In the genomic region with DNA sequence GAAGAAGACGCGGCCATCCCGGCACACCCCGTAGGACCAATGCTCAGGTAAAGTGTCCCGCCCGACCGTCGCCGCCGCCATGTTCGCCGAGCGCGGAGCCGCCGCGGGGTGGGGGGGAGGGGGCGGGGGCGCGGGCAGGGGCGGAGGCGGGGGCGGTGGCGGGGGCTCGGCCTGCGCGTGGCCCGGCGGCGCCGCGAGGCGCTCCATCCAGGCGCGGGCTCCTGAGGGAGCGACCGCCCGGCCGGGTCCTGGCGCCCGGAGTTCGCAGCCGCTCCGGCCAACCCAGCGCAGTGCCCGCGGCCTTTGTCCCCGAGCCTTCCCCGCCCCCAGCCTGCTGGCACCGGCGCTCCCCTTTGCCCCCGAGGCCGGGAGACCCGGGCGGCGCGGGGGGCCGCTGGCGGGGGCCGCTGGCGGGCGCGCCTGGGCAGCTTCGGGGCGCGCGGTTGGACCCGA, we compare ENCODE assay signal across 8 cellular contexts. TPM values are rescaled to one million over a fixed set of nuclear protein-coding genes. Genes with fewer than 3 reads are reported as not detected.
DNase-seq lines count a peak whose midpoint lies in the region; ATAC-seq, FAIRE-seq and TF ChIP-seq lines count a peak whose summit lies in the region.

A gene with protein sequence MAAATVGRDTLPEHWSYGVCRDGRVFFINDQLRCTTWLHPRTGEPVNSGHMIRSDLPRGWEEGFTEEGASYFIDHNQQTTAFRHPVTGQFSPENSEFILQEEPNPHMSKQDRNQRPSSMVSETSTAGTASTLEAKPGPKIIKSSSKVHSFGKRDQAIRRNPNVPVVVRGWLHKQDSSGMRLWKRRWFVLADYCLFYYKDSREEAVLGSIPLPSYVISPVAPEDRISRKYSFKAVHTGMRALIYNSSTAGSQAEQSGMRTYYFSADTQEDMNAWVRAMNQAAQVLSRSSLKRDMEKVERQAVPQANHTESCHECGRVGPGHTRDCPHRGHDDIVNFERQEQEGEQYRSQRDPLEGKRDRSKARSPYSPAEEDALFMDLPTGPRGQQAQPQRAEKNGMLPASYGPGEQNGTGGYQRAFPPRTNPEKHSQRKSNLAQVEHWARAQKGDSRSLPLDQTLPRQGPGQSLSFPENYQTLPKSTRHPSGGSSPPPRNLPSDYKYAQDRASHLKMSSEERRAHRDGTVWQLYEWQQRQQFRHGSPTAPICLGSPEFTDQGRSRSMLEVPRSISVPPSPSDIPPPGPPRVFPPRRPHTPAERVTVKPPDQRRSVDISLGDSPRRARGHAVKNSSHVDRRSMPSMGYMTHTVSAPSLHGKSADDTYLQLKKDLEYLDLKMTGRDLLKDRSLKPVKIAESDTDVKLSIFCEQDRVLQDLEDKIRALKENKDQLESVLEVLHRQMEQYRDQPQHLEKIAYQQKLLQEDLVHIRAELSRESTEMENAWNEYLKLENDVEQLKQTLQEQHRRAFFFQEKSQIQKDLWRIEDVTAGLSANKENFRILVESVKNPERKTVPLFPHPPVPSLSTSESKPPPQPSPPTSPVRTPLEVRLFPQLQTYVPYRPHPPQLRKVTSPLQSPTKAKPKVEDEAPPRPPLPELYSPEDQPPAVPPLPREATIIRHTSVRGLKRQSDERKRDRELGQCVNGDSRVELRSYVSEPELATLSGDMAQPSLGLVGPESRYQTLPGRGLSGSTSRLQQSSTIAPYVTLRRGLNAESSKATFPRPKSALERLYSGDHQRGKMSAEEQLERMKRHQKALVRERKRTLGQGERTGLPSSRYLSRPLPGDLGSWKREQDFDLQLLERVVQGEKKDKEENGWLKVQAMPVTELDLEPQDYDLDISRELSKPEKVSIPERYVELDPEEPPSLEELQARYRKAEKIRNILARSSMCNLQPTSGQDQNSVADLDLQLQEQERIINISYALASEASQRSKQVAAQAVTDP (minus strand): TSS at position 94 of the 453 bp plus-strand sequence. CDS start 13 bp downstream, at position 81.

- peaks cover 14% of the 10 kb centered on the region for H3K27me3 ChIP-seq in osteoblast (ENCODE audit: insufficient read depth, low read length)

- WGBS in A549 (ENCODE audit: missing lambda C conversion rate), result no CpG with 5 or more reads among the region's 68 CpGs

- peaks cover 46% of the 10 kb centered on the region for H3K4me1 ChIP-seq in A549
- H3K4me1 ChIP-seq in osteoblast (ENCODE audit: insufficient read depth, low read length), result peaks cover 4% of the 10 kb centered on the region

- peak within 1 kb of the TSS; percentile 69 for H3K4me3 ChIP-seq in A549
- peak within 1 kb of the TSS; percentile 64 for H3K4me3 ChIP-seq in osteoblast (ENCODE audit: insufficient read depth, low read length)

- peak; percentile 22 to 38 for DNase-seq in A549 (ENCODE audit: low read depth in 1 of 2, low spot score in 1 of 2)
- DNase-seq in activated CD4-positive, alpha-beta T cell treated with anti-CD3 and anti-CD28 coated beads, Interleukin-2, amount 50 U/mL, for 1 hour, result peak; percentile 11
- DNase-seq in frontal cortex (ENCODE audit: low spot score in 2 of 2), result peak; percentile 71 to 75
- DNase-seq in osteoblast (ENCODE audit: insufficient read length, low spot score, missing footprints), result peak; percentile 92
- no peak for DNase-seq in NOMO-1 (lab: John Stamatoyannopoulos, UW; ENCODE audit: unreplicated experiment in 2 of 2)
- no peak for DNase-seq in HCEC 1CT

- POLR2A ChIA-PET in A549 (lab: Yijun Ruan, JAX), result interaction anchor here (1.2 to 3.9 kb wide), 2 partner anchors 23 to 63 kb away, joined by 3 to 37 read pairs; a partner anchor contains a TSS

- no peak for TF ChIP-seq CTCF in A549 (IDR thresholded peaks at IDR 0.05)
- no peak for TF ChIP-seq CTCF in osteoblast (IDR thresholded peaks at IDR 0.05; ENCODE audit: extremely low read depth, low read depth, low read length)

- FAIRE-seq in A549 (lab: Jason Lieb, UNC) (no peak), frontal cortex (lab: Jason Lieb, UNC) (no peak)

- TF ChIP-seq POLR2A in A549 (IDR thresholded peaks at IDR 0.05; ENCODE audit: low read length), result no peak; the same call in 1 of the 2 replicates

- peak within 1 kb of the TSS; percentile 79 for H3K4me2 ChIP-seq in A549
- H3K4me2 ChIP-seq in osteoblast (ENCODE audit: insufficient read depth, low read length), result peak within 1 kb of the TSS; percentile 84

- peak in 1 of 2 experiments; percentile 46; a peak in 3 of 6 replicates for ATAC-seq in A549
- ATAC-seq in GM19351 (IDR thresholded peaks at IDR 0.05; ENCODE audit: unreplicated experiment), result peak; percentile 37
- no peak for ATAC-seq in HG03108 (IDR thresholded peaks at IDR 0.05; ENCODE audit: unreplicated experiment)

- no peak for TF ChIP-seq EP300 in A549 (IDR thresholded peaks at IDR 0.05)

- peak within 1 kb of the TSS; percentile 74 for H2AFZ ChIP-seq in osteoblast (ENCODE audit: low read length)

- CTCF ChIA-PET in A549 (lab: Yijun Ruan, JAX), result interaction anchor here (0.7 to 3.0 kb wide), 17 partner anchors 11 to 252 kb away, joined by 3 to 21 read pairs (median 4); no protein-coding TSS in a partner anchor

- no peaks in the 10 kb centered on the region for H3K36me3 ChIP-seq in osteoblast (ENCODE audit: insufficient read depth, low read length)

- peak within 1 kb of the TSS; percentile 95 for H3K27ac ChIP-seq in A549
- H3K27ac ChIP-seq in osteoblast (ENCODE audit: low read depth, low read length), result no peak within 1 kb of the TSS

- TF ChIP-seq RAD21 in A549 (conservative IDR thresholded peaks at IDR 0.05 in 1 of 2, IDR thresholded peaks at IDR 0.05 in 1 of 2), result no peak

- H4K20me1 ChIP-seq in osteoblast (ENCODE audit: insufficient read depth, low read length), result no peaks in the 10 kb centered on the region

- no peaks in the 10 kb centered on the region for H3K9me3 ChIP-seq in A549
- H3K9me3 ChIP-seq in osteoblast (ENCODE audit: low read depth, low read length), result no peaks in the 10 kb centered on the region

- H3K79me2 ChIP-seq in osteoblast (ENCODE audit: insufficient read depth, low read length), result no peaks in the 10 kb centered on the region

TF ChIP-seq in A549, 52 proteins besides CTCF, POLR2A, EP300 and RAD21:
- TF ChIP-seq RARB (CRISPR knock-in tag; IDR thresholded peaks at IDR 0.05) (no peak), JUN (IDR thresholded peaks at IDR 0.05) (peak in 1 of 2 experiments; percentile 49; a peak in 1 of 5 replicates)
TF ChIP-seq in A549: peak in this region for 1.

RNA-seq across cellular contexts. Expression of the gene that starts here (rescaled TPM):
- polyA plus RNA-seq in A549 (2011; rRNA removed) (8.7 and 15.3 TPM in 2 replicates), A549 (2017; fragmentation: RNase III; extraction: RNeasy Plus Mini Kit Qiagen cat#74134 plus additional on column Dnase treatment) (12.8 to 13.9 TPM (median 13.8 TPM) in 3 replicates)
- polyA plus RNA-seq in A549 (2012; cell fraction: cytosol; rRNA removed), result 9.6 and 12.8 TPM in 2 replicates
- 38.1 and 47.3 TPM in 2 replicates for polyA plus RNA-seq in A549 (2012; cell fraction: nucleus; rRNA removed)
- 10.0 and 12.1 TPM in 2 replicates for polyA minus RNA-seq in A549 (2011; rRNA and poly(A)+ RNA removed)
- total RNA-seq in frontal cortex (6.9 TPM), osteoblast (0.29 and 1.1 TPM in 2 replicates)

Comparison
In these comparisons a context has a peak if more than half of its experiments do, and no peak if none do; other contexts are left out.
1. DNase-seq: peak in A549 (2 of 2), activated CD4-positive, alpha-beta T cell treated with anti-CD3 and anti-CD28 coated beads, Interleukin-2, amount 50 U/mL, for 1 hour (single experiment), frontal cortex (2 of 2) and osteoblast (single experiment); none in NOMO-1 (0 of 2) and HCEC 1CT (single experiment).